Comparison of ENCODE assay signal across 1 cellular context in genomic region chr9:18060304-18060934, GRCh38.
TF ChIP-seq lines count a peak whose summit lies in the region.

No MANE protein-coding gene starts in this region.

TF ChIP-seq in liver, 16 proteins besides CTCF, POLR2A, EP300 and RAD21 (continued from another document):
- no peak for TF ChIP-seq ZBTB33 (IDR thresholded peaks at IDR 0.05)
- no peak for TF ChIP-seq EGR1 (IDR thresholded peaks at IDR 0.05; ENCODE audit: low read depth in 2 of 2)
- TF ChIP-seq MAX (IDR thresholded peaks at IDR 0.05), result no peak
- TF ChIP-seq ATF3 (IDR thresholded peaks at IDR 0.05), result no peak
